In genomic region chr10:29241925-29242324, GRCh38 we compare ENCODE assay signal across 1 cellular context.
TF ChIP-seq lines count a peak whose summit lies in the region.

No MANE protein-coding gene starts in this region.

TF ChIP-seq in K562, 482 proteins besides CTCF, POLR2A, EP300 and RAD21:
- TF ChIP-seq ZNF512 (tag; IDR thresholded peaks at IDR 0.05) = 0 out of 2 replicates have a peak, but pooled peaks have one; percentile 46
- TF ChIP-seq RFX7 (CRISPR knock-in tag; IDR thresholded peaks at IDR 0.05) = no peak
TF ChIP-seq in K562: peak in this region for 1.
